In the genomic region with DNA sequence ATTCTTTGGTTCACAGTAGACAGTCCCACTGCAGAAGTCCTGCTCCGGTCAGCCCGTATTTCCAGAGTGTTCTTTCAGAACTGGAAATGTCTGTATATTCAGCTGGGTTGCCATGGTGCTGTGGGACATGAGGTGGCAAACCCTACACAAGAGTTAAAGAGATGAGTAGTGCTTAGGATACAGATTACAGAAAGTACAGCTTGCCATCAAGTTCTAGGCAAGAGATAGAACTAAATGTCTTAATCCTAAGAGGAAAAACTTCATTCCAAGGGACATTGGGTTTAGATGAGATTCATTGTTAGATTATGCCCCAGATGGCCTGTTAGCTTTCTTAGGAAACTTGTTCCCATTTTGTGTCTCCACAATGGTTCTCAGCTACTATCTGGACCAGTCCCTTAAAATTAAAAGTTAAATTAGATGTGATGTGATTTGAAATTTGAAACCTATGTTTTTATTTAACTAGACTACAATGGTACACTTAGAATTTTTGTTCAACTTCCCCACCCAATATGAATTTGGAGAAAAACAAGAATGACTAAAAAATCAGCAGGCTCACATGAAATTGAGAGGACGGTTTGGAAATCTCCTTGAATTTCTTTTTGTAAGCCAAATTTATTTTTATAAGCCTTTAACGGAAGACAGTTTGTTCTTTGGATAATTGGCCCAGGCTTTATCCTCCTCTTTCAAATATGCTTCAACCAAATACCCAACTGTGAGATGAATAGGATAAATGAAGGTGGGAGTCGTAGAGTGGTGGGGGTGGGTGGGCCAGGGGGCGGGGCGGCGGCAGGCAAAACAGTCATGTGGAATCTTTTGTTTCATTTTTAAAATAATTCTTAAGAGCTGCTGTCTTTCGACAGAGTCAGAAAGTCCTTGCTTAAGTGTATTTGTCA, we compare ENCODE assay signal across 12 cellular contexts.
A peak's percentile ranks its signal among the peaks of the same experiment; 100 is the strongest.
DNase-seq lines count a peak whose midpoint lies in the region; ATAC-seq, FAIRE-seq and TF ChIP-seq lines count a peak whose summit lies in the region.
"Had no signal": no experiment of that assay in that cellular context is flagged by ENCODE, and none has a peak within 500 bp of the region (broad histone marks: within the 10 kb centered on the region; RNA-seq: fewer than 3 reads in every experiment).

No MANE protein-coding gene starts in this region.

- H3K4me1 ChIP-seq in right cardiac atrium (ENCODE audit: control insufficient read depth, insufficient read depth, low read length): peaks cover 2% of the 10 kb centered on the region
- peaks cover 35% of the 10 kb centered on the region for H3K4me1 ChIP-seq in smooth muscle cell (ENCODE audit: low read depth)
- H3K4me1 ChIP-seq in SJCRH30: no peaks in the 10 kb centered on the region

- no peaks in the 10 kb centered on the region for H3K27me3 ChIP-seq in bronchial epithelial cell (ENCODE audit: control insufficient read depth, insufficient read depth, low read length)
- H3K27me3 ChIP-seq in right cardiac atrium (ENCODE audit: control insufficient read depth, insufficient read depth): no peaks in the 10 kb centered on the region
- H3K27me3 ChIP-seq in smooth muscle cell (ENCODE audit: low read depth): no peaks in the 10 kb centered on the region
- H3K27me3 ChIP-seq in SJCRH30: no peaks in the 10 kb centered on the region

- FAIRE-seq in bronchial epithelial cell (lab: Jason Lieb, UNC): no peak

- H3K27ac ChIP-seq in right cardiac atrium (ENCODE audit: low read length): peak overlapping the region; percentile 27
- H3K27ac ChIP-seq in smooth muscle cell (ENCODE audit: low read depth): no peak overlapping the region
- H3K27ac ChIP-seq in SJCRH30: no peak overlapping the region
- H3K27ac ChIP-seq: epithelial cell of prostate had no signal

- H3K9me3 ChIP-seq in right cardiac atrium (ENCODE audit: control insufficient read depth, low read length) (no peaks in the 10 kb centered on the region), smooth muscle cell (replicated peaks; ENCODE audit: low read depth) (no peaks in the 10 kb centered on the region), SJCRH30 (replicated peaks) (no peaks in the 10 kb centered on the region)

- H2AFZ ChIP-seq in smooth muscle cell (ENCODE audit: low read depth): no peak overlapping the region

- H3K4me2 ChIP-seq in smooth muscle cell: peak overlapping the region; percentile 29

- no peak overlapping the region for H3K9ac ChIP-seq in smooth muscle cell (ENCODE audit: low read depth)

- H4K20me1 ChIP-seq in smooth muscle cell (ENCODE audit: low read depth): peaks cover 80% of the 10 kb centered on the region

- ATAC-seq in right cardiac atrium: peak; percentile 30 to 42
- no peak for ATAC-seq in HG03565 (IDR thresholded peaks at IDR 0.05; ENCODE audit: unreplicated experiment)

- intact Hi-C loops in right cardiac atrium (cut with DNase I): no loop called here

- DNase-seq in ELR (ENCODE audit: low read depth): peak; percentile 59
- DNase-seq in bronchial epithelial cell (ENCODE audit: low read depth): peak; percentile 57
- peak in 1 of 3 donors; percentile 50 for DNase-seq in right cardiac atrium
- DNase-seq in smooth muscle cell (lab: John Stamatoyannopoulos, UW; ENCODE audit: unreplicated experiment): no peak
- DNase-seq in SJCRH30: no peak
- no peak for DNase-seq in mucosa of gallbladder (ENCODE audit: low spot score)
- DNase-seq in stimulated activated CD4-positive, alpha-beta T cell treated with anti-CD3 and anti-CD28 coated beads, Interleukin-4, amount 100 ng/mL, for 4 hours: no peak
- DNase-seq: activated CD4-positive, alpha-beta memory T cell treated with anti-CD3 and anti-CD28 coated beads, Interleukin-2, amount 10 ng/mL, durations not matched to agents 7 days and 5 days; NCI-H510A treated with DMSO at 0.1 percent for 48 hours; SW 1271 had no signal

- TF ChIP-seq CTCF in bronchial epithelial cell (IDR thresholded peaks at IDR 0.05; ENCODE audit: insufficient read depth, low read length, severe bottlenecking) (no peak), smooth muscle cell (IDR thresholded peaks at IDR 0.05; ENCODE audit: borderline replicate concordance, insufficient read depth, poor library complexity, severe bottlenecking) (no peak)

- H3K4me3 ChIP-seq in bronchial epithelial cell (ENCODE audit: low read depth, low read length): no peak overlapping the region
- H3K4me3 ChIP-seq in right cardiac atrium (ENCODE audit: low read length): peak overlapping the region; percentile 52
- H3K4me3 ChIP-seq in smooth muscle cell: no peak overlapping the region
- no peak overlapping the region for H3K4me3 ChIP-seq in SJCRH30

- WGBS in right cardiac atrium: 60% methylated on average over 9 of the region's 9 CpGs
- 75% methylated on average over 9 of the region's 9 CpGs for WGBS in smooth muscle cell (ENCODE audit: low lambda C conversion rate)

- no peaks in the 10 kb centered on the region for H3F3A ChIP-seq in smooth muscle cell (ENCODE audit: low read depth)

- H3K36me3 ChIP-seq in bronchial epithelial cell (ENCODE audit: control insufficient read depth, insufficient read depth, low read length) (no peaks in the 10 kb centered on the region), smooth muscle cell (ENCODE audit: low read depth) (no peaks in the 10 kb centered on the region), SJCRH30 (no peaks in the 10 kb centered on the region)

- H3K79me2 ChIP-seq in smooth muscle cell (ENCODE audit: low read depth): peaks cover 77% of the 10 kb centered on the region

Comparison
In these comparisons a context has a peak if more than half of its experiments do, and no peak if none do; other contexts are left out.
1. DNase-seq: peak in ELR (single experiment) and bronchial epithelial cell (single experiment); none in smooth muscle cell (single experiment), SJCRH30 (0 of 2), mucosa of gallbladder (single experiment) and stimulated activated CD4-positive, alpha-beta T cell treated with anti-CD3 and anti-CD28 coated beads, Interleukin-4, amount 100 ng/mL, for 4 hours (0 of 2).